Comparison of ENCODE assay signal across 1 cellular context in the genomic region with DNA sequence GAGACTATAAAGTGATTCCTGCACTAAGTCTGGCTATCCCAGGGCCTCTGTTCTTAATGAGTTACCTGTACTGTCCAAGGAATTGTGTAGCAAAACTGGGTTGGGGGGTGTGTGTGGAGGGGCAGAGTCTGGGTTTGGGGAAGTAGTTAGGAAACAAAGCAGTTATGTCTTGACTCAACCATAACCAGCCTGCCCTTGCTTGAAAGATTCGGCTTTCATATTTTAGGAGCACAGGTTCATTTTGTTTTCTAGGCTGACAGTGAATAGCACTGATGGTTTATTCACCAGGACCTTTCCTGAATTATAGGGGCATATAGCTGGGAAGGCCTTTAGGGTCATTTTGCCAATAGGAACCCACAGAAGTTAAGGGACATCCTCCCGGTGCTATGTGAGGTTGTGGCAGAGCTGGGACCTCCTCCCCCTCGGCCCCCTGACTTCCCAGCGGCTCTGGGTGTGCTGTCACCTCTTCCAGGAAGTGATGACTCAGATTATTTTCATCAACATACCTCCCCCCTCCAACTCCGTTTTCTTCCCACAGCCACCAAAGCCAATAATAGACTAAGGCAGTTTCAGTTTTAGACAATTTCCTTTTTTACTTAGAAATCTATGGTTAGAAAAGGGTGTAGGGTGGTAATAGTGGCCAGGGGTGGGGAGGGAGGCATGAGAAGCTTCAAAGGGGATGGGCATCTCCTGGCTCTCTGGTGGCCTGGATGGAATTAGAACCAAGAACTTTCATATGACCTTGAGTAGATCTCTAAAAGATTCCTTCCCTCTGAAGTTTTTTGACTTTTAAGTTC.
A peak's percentile ranks its signal among the peaks of the same experiment; 100 is the strongest.
TF ChIP-seq lines count a peak whose summit lies in the region.

No MANE protein-coding gene starts in this region.

TF ChIP-seq in endothelial cell of umbilical vein, 7 proteins besides CTCF, POLR2A, EP300 and RAD21:
- TF ChIP-seq JUN (IDR thresholded peaks at IDR 0.05; ENCODE audit: borderline replicate concordance, insufficient read depth, insufficient read length, low read depth) (peak; percentile 61), FOS (IDR thresholded peaks at IDR 0.05; ENCODE audit: borderline replicate concordance, insufficient read depth, low read length) (peak; percentile 51), EZH2 (IDR thresholded peaks at IDR 0.05; ENCODE audit: borderline replicate concordance, low read depth, low read length, severe bottlenecking) (no peak), POLR2AphosphoS5 (IDR thresholded peaks at IDR 0.05; ENCODE audit: insufficient read depth, low read depth, low read length) (no peak), MYC (IDR thresholded peaks at IDR 0.05; ENCODE audit: low read depth, low read length) (no peak)
